ENCODE assay signal across 2 cellular contexts in the genomic region with DNA sequence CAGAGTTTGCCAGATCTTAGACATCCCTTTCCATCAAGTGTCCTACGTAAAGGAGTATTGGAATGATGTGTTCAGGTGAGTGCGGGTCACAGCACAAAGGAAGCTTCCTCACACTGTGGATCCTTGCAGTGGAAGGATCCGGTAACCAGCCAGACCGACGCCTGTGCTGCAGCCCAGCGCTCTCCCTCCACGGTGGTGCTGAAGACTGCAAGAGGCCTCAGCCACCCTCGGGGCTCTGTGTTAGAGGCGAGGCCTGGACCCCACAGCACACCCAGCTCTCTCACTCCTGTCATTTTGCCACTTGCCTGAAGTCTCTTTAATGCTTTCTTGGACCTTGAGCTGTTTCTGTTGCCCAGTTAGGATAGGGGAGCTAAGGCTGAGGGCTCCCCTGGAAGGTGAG.
A peak's percentile ranks its signal among the peaks of the same experiment; 100 is the strongest.
TF ChIP-seq lines count a peak whose summit lies in the region.

No MANE protein-coding gene starts in this region.

TF ChIP-seq in HEK293, 187 proteins besides CTCF, POLR2A, EP300 and RAD21:
- TF ChIP-seq ZSCAN23 (tag by site-specific recombination; IDR thresholded peaks at IDR 0.05) = no peak
- TF ChIP-seq, protein P1, sequence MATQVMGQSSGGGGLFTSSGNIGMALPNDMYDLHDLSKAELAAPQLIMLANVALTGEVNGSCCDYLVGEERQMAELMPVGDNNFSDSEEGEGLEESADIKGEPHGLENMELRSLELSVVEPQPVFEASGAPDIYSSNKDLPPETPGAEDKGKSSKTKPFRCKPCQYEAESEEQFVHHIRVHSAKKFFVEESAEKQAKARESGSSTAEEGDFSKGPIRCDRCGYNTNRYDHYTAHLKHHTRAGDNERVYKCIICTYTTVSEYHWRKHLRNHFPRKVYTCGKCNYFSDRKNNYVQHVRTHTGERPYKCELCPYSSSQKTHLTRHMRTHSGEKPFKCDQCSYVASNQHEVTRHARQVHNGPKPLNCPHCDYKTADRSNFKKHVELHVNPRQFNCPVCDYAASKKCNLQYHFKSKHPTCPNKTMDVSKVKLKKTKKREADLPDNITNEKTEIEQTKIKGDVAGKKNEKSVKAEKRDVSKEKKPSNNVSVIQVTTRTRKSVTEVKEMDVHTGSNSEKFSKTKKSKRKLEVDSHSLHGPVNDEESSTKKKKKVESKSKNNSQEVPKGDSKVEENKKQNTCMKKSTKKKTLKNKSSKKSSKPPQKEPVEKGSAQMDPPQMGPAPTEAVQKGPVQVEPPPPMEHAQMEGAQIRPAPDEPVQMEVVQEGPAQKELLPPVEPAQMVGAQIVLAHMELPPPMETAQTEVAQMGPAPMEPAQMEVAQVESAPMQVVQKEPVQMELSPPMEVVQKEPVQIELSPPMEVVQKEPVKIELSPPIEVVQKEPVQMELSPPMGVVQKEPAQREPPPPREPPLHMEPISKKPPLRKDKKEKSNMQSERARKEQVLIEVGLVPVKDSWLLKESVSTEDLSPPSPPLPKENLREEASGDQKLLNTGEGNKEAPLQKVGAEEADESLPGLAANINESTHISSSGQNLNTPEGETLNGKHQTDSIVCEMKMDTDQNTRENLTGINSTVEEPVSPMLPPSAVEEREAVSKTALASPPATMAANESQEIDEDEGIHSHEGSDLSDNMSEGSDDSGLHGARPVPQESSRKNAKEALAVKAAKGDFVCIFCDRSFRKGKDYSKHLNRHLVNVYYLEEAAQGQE (tag by site-specific recombination; IDR thresholded peaks at IDR 0.05) = peak; percentile 62; the same call in 1 of the 2 replicates
TF ChIP-seq in HEK293: peak in this region for 1.

TF ChIP-seq in GM12878, 131 proteins besides CTCF, POLR2A, EP300 and RAD21:
- TF ChIP-seq, protein P1 (IDR thresholded peaks at IDR 0.05; ENCODE audit: low read depth, low read length) = peak; percentile 60; the same call in 1 of the 2 replicates
- TF ChIP-seq DPF2 (IDR thresholded peaks at IDR 0.05) = no peak
